Comparison of ENCODE assay signal across 8 cellular contexts in the genomic region with DNA sequence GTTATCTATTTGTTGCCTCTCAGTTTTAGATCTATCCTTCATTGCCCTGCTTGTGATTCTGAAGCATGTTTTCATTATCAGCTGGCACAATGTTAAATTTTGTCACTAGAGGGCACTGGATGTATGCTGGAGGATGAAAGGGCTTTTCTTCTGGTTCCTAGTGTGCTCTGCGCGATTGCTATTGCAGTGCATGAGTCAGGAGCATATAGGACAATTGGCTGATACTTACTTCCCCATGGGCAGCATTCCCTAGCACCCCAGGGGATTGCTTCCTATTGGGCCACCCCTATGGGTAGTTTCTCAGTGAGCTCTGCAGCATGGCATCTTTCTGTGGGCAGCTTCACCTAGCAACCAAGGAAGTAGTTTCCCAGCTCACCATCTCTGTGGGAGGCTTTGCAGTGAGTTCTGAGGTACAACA.
DNase-seq lines count a peak whose midpoint lies in the region; ATAC-seq and TF ChIP-seq lines count a peak whose summit lies in the region.

No MANE protein-coding gene starts in this region.

- H3K36me3 ChIP-seq in KMS-11 (ENCODE audit: insufficient read depth) (no peaks in the 10 kb centered on the region), Peyer's patch (no peaks in the 10 kb centered on the region), mucosa of descending colon (ENCODE audit: low read depth) (no peaks in the 10 kb centered on the region)

- TF ChIP-seq CTCF in AG04450 (IDR thresholded peaks at IDR 0.05; ENCODE audit: low read depth, low read length) (peak; percentile 71), GM12872 (IDR thresholded peaks at IDR 0.05; ENCODE audit: insufficient read depth, low read depth, low read length) (peak; percentile 77), KMS-11 (conservative IDR thresholded peaks at IDR 0.05; ENCODE audit: low read depth, low read length) (peak; percentile 72), Peyer's patch (IDR thresholded peaks at IDR 0.05) (peak in 4 of 6 experiments; percentile 24 to 52 (median 50)), mucosa of descending colon (IDR thresholded peaks at IDR 0.05) (no peak)

- peak; percentile 6 for DNase-seq in AG04450 (ENCODE audit: low read depth, low spot score)
- DNase-seq in HCEC 1CT = peak; percentile 39
- no peak for DNase-seq in Peyer's patch
- DNase-seq in ecto neural progenitor cell (ENCODE audit: low spot score) = peak; percentile 53
- DNase-seq in mucosa of descending colon = peak in 1 of 3 donors; percentile 27
- DNase-seq in stimulated activated CD4-positive, alpha-beta T cell treated with anti-CD3 and anti-CD28 coated beads, Interleukin-1b, Interleukin-23, amount 100 ng/mL, for 48 hours = no peak

- no peaks in the 10 kb centered on the region for H4K20me1 ChIP-seq in KMS-11 (ENCODE audit: insufficient read depth)

- no peak for TF ChIP-seq POLR2A in Peyer's patch (IDR thresholded peaks at IDR 0.05)

- peak; percentile 67 for ATAC-seq in mucosa of descending colon

- H3K4me1 ChIP-seq in KMS-11 (ENCODE audit: low read depth, poor library complexity, severe bottlenecking) (no peaks in the 10 kb centered on the region), Peyer's patch (no peaks in the 10 kb centered on the region), mucosa of descending colon (ENCODE audit: low read depth) (no peaks in the 10 kb centered on the region)

- no peak overlapping the region for H3K4me2 ChIP-seq in KMS-11

- intact Hi-C loops in mucosa of descending colon (cut with DNase I, micrococcal nuclease) = no loop called here

- H3K79me2 ChIP-seq in KMS-11 (ENCODE audit: insufficient read depth, low read depth) = no peaks in the 10 kb centered on the region

- CTCF ChIA-PET in AG04450 (lab: Charles Lee) = interaction anchor here (0.8 to 1.7 kb wide), 7 partner anchors 11 to 1011 kb away, joined by 3 to 11 read pairs (median 4); no protein-coding TSS in a partner anchor

- H2AFZ ChIP-seq in KMS-11 (ENCODE audit: low read depth) = no peak overlapping the region

- H3K9me3 ChIP-seq in AG04450 (ENCODE audit: control insufficient read depth, insufficient read depth, low read length) (no peaks in the 10 kb centered on the region), Peyer's patch (no peaks in the 10 kb centered on the region), mucosa of descending colon (no peaks in the 10 kb centered on the region)

- H3K9ac ChIP-seq in KMS-11 = no peak overlapping the region

- H3K4me3 ChIP-seq in AG04450 (ENCODE audit: low read depth, low read length) (no peak overlapping the region), KMS-11 (IDR thresholded peaks at IDR 0.05; ENCODE audit: insufficient read depth, low read depth, low read length) (no peak overlapping the region), Peyer's patch (no peak overlapping the region), mucosa of descending colon (no peak overlapping the region)

- H3K27me3 ChIP-seq in AG04450 (ENCODE audit: control insufficient read depth, insufficient read depth, low read length) (no peaks in the 10 kb centered on the region), KMS-11 (ENCODE audit: insufficient read depth, low read depth) (no peaks in the 10 kb centered on the region), Peyer's patch (no peaks in the 10 kb centered on the region)

- H3K27ac ChIP-seq in AG04450 (ENCODE audit: low read depth, low read length) = no peak overlapping the region
- no peak overlapping the region for H3K27ac ChIP-seq in KMS-11
- H3K27ac ChIP-seq in Peyer's patch = no peak overlapping the region

- POLR2A ChIA-PET in AG04450 (lab: Yijun Ruan, JAX) = interaction anchor here (0.6 kb wide), 1 partner anchor 57 kb away, joined by 8 read pairs; no protein-coding TSS in a partner anchor

Comparison
In these comparisons a context has a peak if more than half of its experiments do, and no peak if none do; other contexts are left out.
1. DNase-seq: peak in AG04450 (single experiment), HCEC 1CT (single experiment) and ecto neural progenitor cell (single experiment); none in Peyer's patch (0 of 3) and stimulated activated CD4-positive, alpha-beta T cell treated with anti-CD3 and anti-CD28 coated beads, Interleukin-1b, Interleukin-23, amount 100 ng/mL, for 48 hours (single experiment).